Comparison of ENCODE assay signal across 9 cellular contexts in genomic region chr1:940121-941026, GRCh38. TPM values are rescaled to one million over a fixed set of nuclear protein-coding genes. Genes with fewer than 3 reads are reported as not detected.
A peak's percentile ranks its signal among the peaks of the same experiment; 100 is the strongest.
DNase-seq lines count a peak whose midpoint lies in the region; FAIRE-seq and TF ChIP-seq lines count a peak whose summit lies in the region.
"Had no signal": no experiment of that assay in that cellular context is flagged by ENCODE, and none has a peak within 500 bp of the region (broad histone marks: within the 10 kb centered on the region; RNA-seq: fewer than 3 reads in every experiment).

No MANE protein-coding gene starts in this region.

- H4K8ac ChIP-seq in H1 (ENCODE audit: extremely low read depth, insufficient read depth, low read length): no peak overlapping the region

- H3K18ac ChIP-seq in H1 (ENCODE audit: extremely low read depth, low read length): no peak overlapping the region; the same call in 1 of the 2 replicates

- no peak overlapping the region for H3K23ac ChIP-seq in H1 (ENCODE audit: insufficient read length)

- 0 out of 2 replicates have a peak, but pooled peaks cover under 1% of the 10 kb centered on the region for H3K27me3 ChIP-seq in BE2C
- H3K27me3 ChIP-seq in H1 (replicated peaks in 1 of 4; ENCODE audit: control insufficient read depth in 3 of 4, extremely low read depth in 1 of 4, insufficient read depth in 3 of 4, low read length in 3 of 4): peaks cover 70 to 80% (median 78%) of the 10 kb centered on the region in 4 experiments
- H3K27me3 ChIP-seq in uterus: no peaks in the 10 kb centered on the region

- H3K79me1 ChIP-seq in H1 (ENCODE audit: low read depth, low read length): no peaks in the 10 kb centered on the region

- peaks cover 15% of the 10 kb centered on the region for H3K36me3 ChIP-seq in BE2C
- peaks cover 0 to 7% (median 3%) of the 10 kb centered on the region in 4 experiments; a peak in 2 of 8 replicates for H3K36me3 ChIP-seq in H1 (ENCODE audit: control insufficient read depth in 2 of 4, insufficient read depth in 4 of 4, low read length in 3 of 4)
- H3K36me3 ChIP-seq in uterus: no peaks in the 10 kb centered on the region

- DNase-seq in BE2C: peak; percentile 86
- DNase-seq in HCEC 1CT: peak; percentile 35
- DNase-seq in SHP77 (lab: John Stamatoyannopoulos, UW): peak; percentile 60 to 62
- no peak for DNase-seq in H1 (ENCODE audit: low read depth in 1 of 2, low spot score in 2 of 2)
- DNase-seq in midbrain (lab: John Stamatoyannopoulos, UW): peak; percentile 63
- peak; percentile 79 to 90 for DNase-seq in uterus
- DNase-seq in NCI-H774 (lab: John Stamatoyannopoulos, UW): no peak
- DNase-seq in Kasumi-1 (lab: John Stamatoyannopoulos, UW): no peak

- no peak for TF ChIP-seq POLR2A in H1 (IDR thresholded peaks at IDR 0.05; ENCODE audit: control extremely low read depth in 1 of 2, low read depth in 2 of 2, low read length in 2 of 2)
- no peak for TF ChIP-seq POLR2A in uterus (IDR thresholded peaks at IDR 0.05)

- H3K27ac ChIP-seq in H1 (ENCODE audit: low read depth, low read length): no peak overlapping the region
- peak overlapping the region; percentile 1 to 85 for H3K27ac ChIP-seq in uterus

- TF ChIP-seq CTCF in BE2C (IDR thresholded peaks at IDR 0.05; ENCODE audit: low read depth, low read length): no peak
- TF ChIP-seq CTCF in H1 (IDR thresholded peaks at IDR 0.05; ENCODE audit: control extremely low read depth in 1 of 3, insufficient read depth in 1 of 3, low read depth in 1 of 3, low read length in 3 of 3): no peak
- TF ChIP-seq CTCF in uterus (IDR thresholded peaks at IDR 0.05): peak in 3 of 4 experiments; percentile 9 to 19 (median 16)

- no peak overlapping the region for H3K14ac ChIP-seq in H1 (ENCODE audit: insufficient read length)

- H4K91ac ChIP-seq in H1 (replicated peaks; ENCODE audit: insufficient read length, low read length): no peak overlapping the region

- no peak overlapping the region for H3K4ac ChIP-seq in H1 (replicated peaks; ENCODE audit: insufficient read length, low read depth, low read length)

- peaks cover 7% of the 10 kb centered on the region; the same call in 1 of the 2 replicates for H3K23me2 ChIP-seq in H1 (ENCODE audit: low read depth, low read length)

- CTCF ChIA-PET in H1 (lab: Charles Lee; ENCODE audit: partially characterized antibody): interaction anchor here (1.1 to 5.3 kb wide), 10 partner anchors 10 to 219 kb away, joined by 3 to 45 read pairs (median 9); partner anchors contain the start of gene NOC2L

- H3K9me3 ChIP-seq in BE2C: no peaks in the 10 kb centered on the region
- no peaks in the 10 kb centered on the region for H3K9me3 ChIP-seq in H1 (ENCODE audit: insufficient read depth in 2 of 2, low read depth in 1 of 2, low read length in 1 of 2)
- H3K9me3 ChIP-seq in uterus: no peaks in the 10 kb centered on the region

- TF ChIP-seq RAD21 in H1 (IDR thresholded peaks at IDR 0.05 in 1 of 2, conservative IDR thresholded peaks at IDR 0.05 in 1 of 2; ENCODE audit: low read depth in 2 of 2, low read length in 2 of 2): no peak

- no peaks in the 10 kb centered on the region for H3K79me2 ChIP-seq in H1 (ENCODE audit: control insufficient read depth in 1 of 2, insufficient read depth in 2 of 2, low read length in 2 of 2)

- H2BK15ac ChIP-seq in H1 (ENCODE audit: low read length): no peak overlapping the region

- no peak overlapping the region for H2BK20ac ChIP-seq in H1 (ENCODE audit: low read length)

- TF ChIP-seq EP300 in H1 (IDR thresholded peaks at IDR 0.05; ENCODE audit: borderline replicate concordance in 1 of 2, low read depth in 2 of 2, low read length in 2 of 2): no peak

- H3K4me2 ChIP-seq in H1 (ENCODE audit: insufficient read depth in 1 of 2, low read depth in 2 of 2, low read length in 2 of 2): peak overlapping the region; percentile 71 to 83

- H3K4me1 ChIP-seq in BE2C (peaks cover 63% of the 10 kb centered on the region), H1 (replicated peaks in 1 of 4; ENCODE audit: control insufficient read depth in 3 of 4, insufficient read depth in 4 of 4, low read length in 3 of 4) (peaks cover 3 to 42% (median 26%) of the 10 kb centered on the region in 4 experiments), uterus (peaks cover 0 to 39% of the 10 kb centered on the region in 2 donors)

- intact Hi-C loops in uterus (cut with DNase I; ENCODE audit: low total_unique reads): no loop called here

- H2AK5ac ChIP-seq in H1 (ENCODE audit: low read depth, low read length): no peak overlapping the region

- peaks cover 13 to 35% of the 10 kb centered on the region in 2 experiments for H4K20me1 ChIP-seq in H1 (replicated peaks in 1 of 2; ENCODE audit: control insufficient read depth in 1 of 2, insufficient read depth in 2 of 2, low read length in 2 of 2)

- POLR2A ChIA-PET in H1 (lab: Charles Lee; ENCODE audit: partially characterized antibody): interaction anchor here (0.6 to 9.5 kb wide), 14 partner anchors 8 to 119 kb away, joined by 3 to 65 read pairs (median 4); partner anchors contain the start of genes NOC2L and SAMD11

- 4% methylated on average over 45 of the region's 86 CpGs; no CpG with 5 or more reads in 1 of the 2 experiments for WGBS in H1 (ENCODE audit: extremely low coverage in 1 of 2, insufficient coverage in 1 of 2, insufficient read length in 1 of 2, insufficient replicate concordance in 2 of 2, low coverage in 1 of 2, low lambda C conversion rate in 2 of 2, missing lambda C conversion rate in 1 of 2), 2 experiments

- no peak overlapping the region for H3K9ac ChIP-seq in H1 (replicated peaks in 1 of 4; ENCODE audit: extremely low read depth in 1 of 4, low read depth in 3 of 4, low read length in 3 of 4)

- H2BK12ac ChIP-seq in H1 (ENCODE audit: low read depth, low read length): peak overlapping the region; percentile 39; the same call in 1 of the 2 replicates

- H4K5ac ChIP-seq in H1 (ENCODE audit: insufficient read length, low read depth, low read length): no peak overlapping the region

- H3K4me3 ChIP-seq in BE2C (ENCODE audit: low read depth, low read length) (peak overlapping the region; percentile 47), H1 (ENCODE audit: extremely low read depth in 1 of 4, insufficient read depth in 2 of 4, low read depth in 3 of 4, low read length in 4 of 4) (peak overlapping the region; percentile 9 to 59 (median 16); a peak in 6 of 8 replicates), uterus (peak overlapping the region in 1 of 2 donors; percentile 20)

- H2BK120ac ChIP-seq in H1 (replicated peaks; ENCODE audit: low read depth, low read length): no peak overlapping the region

- no peak overlapping the region for H3K56ac ChIP-seq in H1 (replicated peaks; ENCODE audit: insufficient read length, low read depth, low read length)

- H2BK5ac ChIP-seq in H1 (ENCODE audit: low read depth, low read length): no peak overlapping the region; the same call in 1 of the 2 replicates

- no peak overlapping the region for H2AFZ ChIP-seq in H1 (ENCODE audit: low read length)

- FAIRE-seq in H1 (lab: Jason Lieb, UNC): no peak
- FAIRE-seq: islet of Langerhans had no signal

RNA-seq across cellular contexts. Expression of gene SAMD11, which starts 16.7 kb away (rescaled TPM):
- 1.9 TPM for polyA plus RNA-seq in BE2C (2012; ENCODE audit: insufficient read depth, insufficient read length, low read depth)
- 0.25 and 0.30 TPM in 2 replicates for total RNA-seq in H1 (2021; fragmentation: NEBNext Ultra II Directional; extraction: Animal tissue kit (Norgen Biotek cat#: 25700))
- 0.18 and 0.66 TPM in 2 replicates for polyA plus RNA-seq in H1 (2011; rRNA removed)
- polyA plus RNA-seq in H1 (2011; cell fraction: cytosol; rRNA removed): 0.74 TPM
- polyA plus RNA-seq in H1 (2011; cell fraction: nucleus; rRNA removed): 2.3 TPM
- 0.13 to 0.43 TPM (median 0.25 TPM) in 3 of 4 replicates, not detected in the other for polyA plus RNA-seq in H1 (2012, experiment 1 of 2)
- polyA plus RNA-seq in H1 (2012, experiment 2 of 2): 1.7 TPM
- polyA plus RNA-seq in H1 (2013, experiment 1 of 2): 0.06 TPM
- polyA plus RNA-seq in H1 (2013, experiment 2 of 2): 0.06 TPM
- polyA minus RNA-seq in H1 (2011; rRNA and poly(A)+ RNA removed): 0.10 TPM in 1 of 2 replicates, not detected in the other
- 11.0 TPM for polyA minus RNA-seq in H1 (2011; cell fraction: cytosol; rRNA and poly(A)+ RNA removed)
- polyA minus RNA-seq in H1 (2011; cell fraction: nucleus; rRNA and poly(A)+ RNA removed): 1.3 TPM
- 10 to 100 TPM in 2 of 4 donors, 1 to 10 TPM in 2; 1.0 to 40.7 (median 13.8) TPM for total RNA-seq in uterus

RNA-seq across cellular contexts. Expression of gene NOC2L, which starts 18.7 kb away (rescaled TPM):
- 253 TPM for polyA plus RNA-seq in BE2C (2012; ENCODE audit: insufficient read depth, insufficient read length, low read depth)
- total RNA-seq in H1 (2021; fragmentation: NEBNext Ultra II Directional; extraction: Animal tissue kit (Norgen Biotek cat#: 25700)): 130 TPM in 2 replicates
- 74.7 and 115 TPM in 2 replicates for polyA plus RNA-seq in H1 (2011; rRNA removed)
- polyA plus RNA-seq in H1 (2011; cell fraction: cytosol; rRNA removed): 102 TPM
- polyA plus RNA-seq in H1 (2011; cell fraction: nucleus; rRNA removed): 134 TPM
- 82.3 to 121 TPM (median 117 TPM) in 4 replicates for polyA plus RNA-seq in H1 (2012, experiment 1 of 2)
- polyA plus RNA-seq in H1 (2012, experiment 2 of 2): 111 TPM
- 70.9 TPM for polyA plus RNA-seq in H1 (2013, experiment 1 of 2)
- 66.0 TPM for polyA plus RNA-seq in H1 (2013, experiment 2 of 2)
- polyA minus RNA-seq in H1 (2011; rRNA and poly(A)+ RNA removed): 83.7 and 85.6 TPM in 2 replicates
- polyA minus RNA-seq in H1 (2011; cell fraction: cytosol; rRNA and poly(A)+ RNA removed): 73.3 TPM
- polyA minus RNA-seq in H1 (2011; cell fraction: nucleus; rRNA and poly(A)+ RNA removed): 46.5 TPM
- total RNA-seq in uterus: 10 to 100 TPM; 21.8 to 58.8 (median 37.5) TPM

RNA-seq across cellular contexts. Expression of gene KLHL17, which starts 20.0 kb away (rescaled TPM):
- polyA plus RNA-seq in BE2C (2012; ENCODE audit: insufficient read depth, insufficient read length, low read depth): 127 TPM
- 30.1 and 32.6 TPM in 2 replicates for total RNA-seq in H1 (2021; fragmentation: NEBNext Ultra II Directional; extraction: Animal tissue kit (Norgen Biotek cat#: 25700))
- polyA plus RNA-seq in H1 (2011; rRNA removed): 36.1 and 62.3 TPM in 2 replicates
- 40.0 TPM for polyA plus RNA-seq in H1 (2011; cell fraction: cytosol; rRNA removed)
- polyA plus RNA-seq in H1 (2011; cell fraction: nucleus; rRNA removed): 508 TPM
- polyA plus RNA-seq in H1 (2012, experiment 1 of 2): 23.1 to 39.3 TPM (median 34.1 TPM) in 4 replicates
- polyA plus RNA-seq in H1 (2012, experiment 2 of 2): 21.6 TPM
- polyA plus RNA-seq in H1 (2013, experiment 1 of 2): 30.7 TPM
- 26.7 TPM for polyA plus RNA-seq in H1 (2013, experiment 2 of 2)
- polyA minus RNA-seq in H1 (2011; rRNA and poly(A)+ RNA removed): 5.8 and 7.8 TPM in 2 replicates
- 14.6 TPM for polyA minus RNA-seq in H1 (2011; cell fraction: cytosol; rRNA and poly(A)+ RNA removed)
- 47.3 TPM for polyA minus RNA-seq in H1 (2011; cell fraction: nucleus; rRNA and poly(A)+ RNA removed)
- 10 to 100 TPM in 2 of 4 donors, 1 to 10 TPM in 2; 1.8 to 15.3 (median 9.6) TPM for total RNA-seq in uterus

RNA-seq across cellular contexts. Expression of gene PLEKHN1, which starts 25.9 kb away (rescaled TPM):
- polyA plus RNA-seq in BE2C (2012; ENCODE audit: insufficient read depth, insufficient read length, low read depth): not detected
- total RNA-seq in H1 (2021; fragmentation: NEBNext Ultra II Directional; extraction: Animal tissue kit (Norgen Biotek cat#: 25700)): 1.5 TPM in 2 replicates
- polyA plus RNA-seq in H1 (2011; rRNA removed): 0.39 and 1.2 TPM in 2 replicates
- polyA plus RNA-seq in H1 (2011; cell fraction: cytosol; rRNA removed): 0.65 TPM
- polyA plus RNA-seq in H1 (2011; cell fraction: nucleus; rRNA removed): 4.0 TPM
- polyA plus RNA-seq in H1 (2012, experiment 1 of 2): 0.94 to 1.3 TPM (median 1.00 TPM) in 4 replicates
- polyA plus RNA-seq in H1 (2012, experiment 2 of 2): 0.51 TPM
- polyA plus RNA-seq in H1 (2013, experiment 1 of 2): 1.1 TPM
- 1.3 TPM for polyA plus RNA-seq in H1 (2013, experiment 2 of 2)
- 0.06 and 0.10 TPM in 2 replicates for polyA minus RNA-seq in H1 (2011; rRNA and poly(A)+ RNA removed)
- polyA minus RNA-seq in H1 (2011; cell fraction: cytosol; rRNA and poly(A)+ RNA removed): 0.88 TPM
- 1.3 TPM for polyA minus RNA-seq in H1 (2011; cell fraction: nucleus; rRNA and poly(A)+ RNA removed)
- total RNA-seq in uterus: 1 to 10 TPM in 1 of 4 donors, not detected in 3; 1.1 TPM

RNA-seq across cellular contexts. Expression of gene PERM1, which starts 41.5 kb away (rescaled TPM):
- polyA plus RNA-seq in BE2C (2012; ENCODE audit: insufficient read depth, insufficient read length, low read depth): not detected
- not detected in 2 replicates for total RNA-seq in H1 (2021; fragmentation: NEBNext Ultra II Directional; extraction: Animal tissue kit (Norgen Biotek cat#: 25700))
- not detected in 2 replicates for polyA plus RNA-seq in H1 (2011; rRNA removed)
- polyA plus RNA-seq in H1 (2011; cell fraction: cytosol; rRNA removed): not detected
- polyA plus RNA-seq in H1 (2011; cell fraction: nucleus; rRNA removed): not detected
- 0.30 to 0.90 TPM (median 0.58 TPM) in 4 replicates for polyA plus RNA-seq in H1 (2012, experiment 1 of 2)
- 0.20 TPM for polyA plus RNA-seq in H1 (2012, experiment 2 of 2)
- not detected for polyA plus RNA-seq in H1 (2013, experiment 1 of 2)
- polyA plus RNA-seq in H1 (2013, experiment 2 of 2): not detected
- polyA minus RNA-seq in H1 (2011; rRNA and poly(A)+ RNA removed): not detected in 2 replicates
- polyA minus RNA-seq in H1 (2011; cell fraction: cytosol; rRNA and poly(A)+ RNA removed): not detected
- not detected for polyA minus RNA-seq in H1 (2011; cell fraction: nucleus; rRNA and poly(A)+ RNA removed)
- total RNA-seq in uterus: 1 to 10 TPM in 1 of 4 donors, not detected in 3; 2.3 TPM

Comparison
In these comparisons a context has a peak if more than half of its experiments do, and no peak if none do; other contexts are left out.
1. DNase-seq: peak in BE2C (single experiment), HCEC 1CT (single experiment), SHP77 (2 of 2), midbrain (single experiment) and uterus (2 of 2); none in H1 (0 of 2), NCI-H774 (single experiment) and Kasumi-1 (0 of 2).
2. CTCF ChIP-seq: peak in uterus (3 of 4); none in BE2C (single experiment) and H1 (0 of 3).